Comparison of ENCODE assay signal across 11 cellular contexts in the genomic region with DNA sequence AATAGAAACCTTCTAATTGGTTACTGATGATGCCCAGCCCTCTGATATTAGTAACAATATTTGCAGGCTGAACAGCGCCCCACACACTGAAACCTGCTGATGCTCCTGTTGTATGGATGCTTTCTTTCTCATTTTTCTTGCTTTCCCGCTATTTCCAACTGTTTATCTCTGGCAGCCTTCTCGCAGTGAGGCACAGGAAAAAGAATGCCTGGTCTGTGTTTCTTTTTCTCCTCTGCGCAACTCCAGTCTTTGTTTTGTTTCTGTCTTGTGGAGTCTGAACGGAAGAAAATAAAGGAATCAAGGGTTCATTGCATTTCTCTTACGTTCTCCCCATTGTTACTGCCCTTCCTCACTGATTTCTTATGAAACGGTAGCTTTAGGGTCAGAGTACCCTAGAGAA.
"Had no signal": no experiment of that assay in that cellular context is flagged by ENCODE, and none has a peak within 500 bp of the region (broad histone marks: within the 10 kb centered on the region; RNA-seq: fewer than 3 reads in every experiment).

No MANE protein-coding gene starts in this region.

- H3K4me1 ChIP-seq: ascending aorta had no signal

- H3K27me3 ChIP-seq: ascending aorta, ovary, thyroid gland had no signal

- H3K36me3 ChIP-seq: ascending aorta, ovary, thyroid gland had no signal

- H3K9me3 ChIP-seq: ascending aorta, ovary, thyroid gland had no signal

- ATAC-seq: left colon, T-helper 17 cell had no signal

- DNase-seq: activated B cell treated with CpG ODN at 0.5 μM for 24 hours; activated CD4-positive, alpha-beta T cell treated with anti-CD3 and anti-CD28 coated beads, Interleukin-2, amount 10 ng/mL, durations not matched to agents 24 days and 14 days; activated naive CD4-positive, alpha-beta T cell; left colon; ovary; SHP77; stimulated activated CD4-positive, alpha-beta T cell treated with anti-CD3 and anti-CD28 coated beads, Interleukin-15, amount 100 ng/mL, for 24 hours; stimulated activated CD4-positive, alpha-beta T cell treated with anti-CD3 and anti-CD28 coated beads, Interleukin-4, amount 100 ng/mL, for 24 hours; T-helper 17 cell; thyroid gland had no signal

- H3K4me3 ChIP-seq: ascending aorta, ovary, thyroid gland had no signal

- H3K27ac ChIP-seq: ascending aorta, ovary, thyroid gland had no signal
